Comparison of ENCODE assay signal across 29 cellular contexts in the genomic region with DNA sequence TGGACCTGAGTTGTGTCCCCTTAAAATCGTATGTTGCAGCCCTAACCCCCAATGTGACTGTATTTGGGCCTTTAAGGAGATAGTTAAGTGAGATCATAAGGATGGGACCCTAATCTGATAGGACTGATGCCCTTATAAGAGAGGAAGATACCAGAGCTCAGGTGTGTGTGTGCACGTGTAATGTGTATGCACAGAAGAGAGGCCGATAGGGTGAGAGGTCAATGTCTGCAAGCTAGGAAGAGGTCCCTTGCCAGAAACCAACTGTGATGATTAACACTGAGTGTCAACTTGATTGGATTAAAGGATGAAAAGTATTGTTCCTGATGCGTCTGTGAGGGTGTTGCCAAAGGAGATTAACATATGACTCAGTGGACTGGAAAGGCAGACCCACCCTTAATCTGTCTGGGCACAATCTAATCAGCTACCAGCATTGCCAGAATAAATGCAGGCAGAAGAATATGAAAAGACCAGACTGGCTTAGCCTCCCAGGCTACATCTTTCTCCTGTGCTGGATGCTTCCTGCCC.
"Had no signal": no experiment of that assay in that cellular context is flagged by ENCODE, and none has a peak within 500 bp of the region (broad histone marks: within the 10 kb centered on the region; RNA-seq: fewer than 3 reads in every experiment).

No MANE protein-coding gene starts in this region.

- DNase-seq: activated CD4-positive, alpha-beta T cell treated with anti-CD3 and anti-CD28 coated beads for 48 hours; activated CD8-positive, alpha-beta memory T cell treated with anti-CD3 and anti-CD28 coated beads, Interleukin-2, amount 10 ng/mL, durations not matched to agents 7 days and 5 days; activated CD8-positive, alpha-beta T cell treated with anti-CD3 and anti-CD28 coated beads for 36 hours; activated gamma-delta T cell; activated T-cell treated with anti-CD3 and anti-CD28 coated beads for 4 hours; anterior cingulate cortex; body of pancreas; caudate nucleus; effector CD4-positive, alpha-beta T cell; erythroblast; heart left ventricle; left cardiac atrium; mesenchymal stem cell; nephron progenitor cell; pancreas; psoas muscle; right cardiac atrium; stimulated activated CD4-positive, alpha-beta T cell treated with anti-CD3 and anti-CD28 coated beads, Interleukin-2, amount 100 ng/mL, for 24 hours; stimulated activated naive CD8-positive, alpha-beta T cell treated with anti-CD3 and anti-CD28 coated beads, Interleukin-15, amount 100 ng/mL, for 72 hours; T1000; tibial artery had no signal

- H3K4me3 ChIP-seq: body of pancreas, heart left ventricle, pancreas, psoas muscle, skin epidermis, tibial artery had no signal

- H3K4me1 Mint-ChIP-seq: activated CD8-positive, alpha-beta memory T cell treated with anti-CD3 and anti-CD28 coated beads, Interleukin-2, amount 10 ng/mL, durations not matched to agents 7 days and 5 days; activated naive CD4-positive, alpha-beta T cell treated with anti-CD3 and anti-CD28 coated beads, Interleukin-2, amount 50 U/mL, for 24 hours; stimulated activated effector memory CD8-positive, alpha-beta T cell treated with anti-CD3 and anti-CD28 coated beads, Interleukin-12 subunit alpha, Interleukin-12 subunit beta, amount 100 ng/mL, for 72 hours had no signal

- H3K9me3 Mint-ChIP-seq: activated CD8-positive, alpha-beta T cell treated with anti-CD3 and anti-CD28 coated beads for 36 hours; activated naive CD4-positive, alpha-beta T cell treated with anti-CD3 and anti-CD28 coated beads, Interleukin-2, amount 50 U/mL, for 24 hours; activated T-helper 1 cell treated with anti-CD3 and anti-CD28 coated beads, Interleukin-12 subunit alpha, Interleukin-12 subunit beta, Interleukin-2, Interleukin-4 antibody, amounts not matched to agents 30 ng/mL and 10 ng/mL and 1 ng/mL, durations not matched to agents 14 hours and 24 hours and 36 hours; dendritic cell treated with granulocyte-macrophage colony-stimulating factor and Interleukin-4, amounts not matched to agents 40 ng/mL and 50 ng/mL, for 4 days; nephron progenitor cell; stimulated activated naive CD8-positive, alpha-beta T cell treated with anti-CD3 and anti-CD28 coated beads, Interleukin-15, amount 100 ng/mL, for 72 hours; T-helper 1 cell treated with Interleukin-12 subunit alpha and Interleukin-12 subunit beta and Interleukin-4 antibody, amounts not matched to agents 30 μg/mL and 1 μg/mL, for 36 hours had no signal

- H3K36me3 ChIP-seq: heart left ventricle, pancreas, tibial artery had no signal

- H3K27ac Mint-ChIP-seq: activated CD8-positive, alpha-beta memory T cell treated with anti-CD3 and anti-CD28 coated beads, Interleukin-2, amount 10 ng/mL, durations not matched to agents 7 days and 5 days; activated CD8-positive, alpha-beta T cell treated with anti-CD3 and anti-CD28 coated beads for 36 hours; activated naive CD4-positive, alpha-beta T cell treated with anti-CD3 and anti-CD28 coated beads, Interleukin-2, amount 50 U/mL, for 24 hours; activated T-helper 1 cell treated with anti-CD3 and anti-CD28 coated beads, Interleukin-12 subunit alpha, Interleukin-12 subunit beta, Interleukin-2, Interleukin-4 antibody, amounts not matched to agents 30 ng/mL and 10 ng/mL and 1 ng/mL, durations not matched to agents 14 hours and 24 hours and 36 hours; dendritic cell treated with granulocyte-macrophage colony-stimulating factor and Interleukin-4, amounts not matched to agents 40 ng/mL and 50 ng/mL, for 4 days; nephron progenitor cell; stimulated activated effector memory CD8-positive, alpha-beta T cell treated with anti-CD3 and anti-CD28 coated beads, Interleukin-12 subunit alpha, Interleukin-12 subunit beta, amount 100 ng/mL, for 72 hours; stimulated activated naive CD8-positive, alpha-beta T cell treated with anti-CD3 and anti-CD28 coated beads, Interleukin-15, amount 100 ng/mL, for 72 hours; T-helper 1 cell treated with Interleukin-12 subunit alpha and Interleukin-12 subunit beta and Interleukin-4 antibody, amounts not matched to agents 30 μg/mL and 1 μg/mL, for 36 hours had no signal

- H3K4me1 ChIP-seq: heart left ventricle, pancreas, psoas muscle, tibial artery had no signal

- H3K36me3 Mint-ChIP-seq: activated CD8-positive, alpha-beta memory T cell treated with anti-CD3 and anti-CD28 coated beads, Interleukin-2, amount 10 ng/mL, durations not matched to agents 7 days and 5 days; activated naive CD4-positive, alpha-beta T cell treated with anti-CD3 and anti-CD28 coated beads, Interleukin-2, amount 50 U/mL, for 24 hours; stimulated activated effector memory CD8-positive, alpha-beta T cell treated with anti-CD3 and anti-CD28 coated beads, Interleukin-12 subunit alpha, Interleukin-12 subunit beta, amount 100 ng/mL, for 72 hours had no signal

- FAIRE-seq: endometrium, islet of Langerhans, pancreas had no signal

- H3K27me3 ChIP-seq: body of pancreas, pancreas had no signal

- H3K4me3 Mint-ChIP-seq: activated CD8-positive, alpha-beta memory T cell treated with anti-CD3 and anti-CD28 coated beads, Interleukin-2, amount 10 ng/mL, durations not matched to agents 7 days and 5 days; activated CD8-positive, alpha-beta T cell treated with anti-CD3 and anti-CD28 coated beads for 36 hours; activated naive CD4-positive, alpha-beta T cell treated with anti-CD3 and anti-CD28 coated beads, Interleukin-2, amount 50 U/mL, for 24 hours; activated T-helper 1 cell treated with anti-CD3 and anti-CD28 coated beads, Interleukin-12 subunit alpha, Interleukin-12 subunit beta, Interleukin-2, Interleukin-4 antibody, amounts not matched to agents 30 ng/mL and 10 ng/mL and 1 ng/mL, durations not matched to agents 14 hours and 24 hours and 36 hours; dendritic cell treated with granulocyte-macrophage colony-stimulating factor and Interleukin-4, amounts not matched to agents 40 ng/mL and 50 ng/mL, for 4 days; nephron progenitor cell; stimulated activated effector memory CD8-positive, alpha-beta T cell treated with anti-CD3 and anti-CD28 coated beads, Interleukin-12 subunit alpha, Interleukin-12 subunit beta, amount 100 ng/mL, for 72 hours; stimulated activated naive CD8-positive, alpha-beta T cell treated with anti-CD3 and anti-CD28 coated beads, Interleukin-15, amount 100 ng/mL, for 72 hours; T-helper 1 cell treated with Interleukin-12 subunit alpha and Interleukin-12 subunit beta and Interleukin-4 antibody, amounts not matched to agents 30 μg/mL and 1 μg/mL, for 36 hours had no signal

- ATAC-seq: activated CD8-positive, alpha-beta memory T cell treated with anti-CD3 and anti-CD28 coated beads, Interleukin-2, amount 10 ng/mL, durations not matched to agents 7 days and 5 days; activated CD8-positive, alpha-beta T cell treated with anti-CD3 and anti-CD28 coated beads for 36 hours; body of pancreas; heart left ventricle; left cardiac atrium; pancreas; psoas muscle; right cardiac atrium; stimulated activated effector memory CD8-positive, alpha-beta T cell treated with anti-CD3 and anti-CD28 coated beads, Interleukin-12 subunit alpha, Interleukin-12 subunit beta, amount 100 ng/mL, for 72 hours; stimulated activated naive CD8-positive, alpha-beta T cell treated with anti-CD3 and anti-CD28 coated beads, Interleukin-15, amount 100 ng/mL, for 72 hours had no signal

- H3K27ac ChIP-seq: body of pancreas, heart left ventricle, pancreas, psoas muscle, skin epidermis, tibial artery had no signal

- H3K9me3 ChIP-seq: body of pancreas, heart left ventricle, pancreas, psoas muscle, tibial artery had no signal
